In genomic region chr5:78504726-78505431, GRCh38 we compare ENCODE assay signal across 8 cellular contexts.
A peak's percentile ranks its signal among the peaks of the same experiment; 100 is the strongest.
DNase-seq lines count a peak whose midpoint lies in the region; ATAC-seq, FAIRE-seq and TF ChIP-seq lines count a peak whose summit lies in the region.

No MANE protein-coding gene starts in this region.

- H3K4me3 ChIP-seq in left lung = peak overlapping the region in 1 of 2 donors; percentile 71
- H3K4me3 ChIP-seq in thyroid gland (replicated peaks in 1 of 3) = no peak overlapping the region

- DNase-seq in C1 segment of cervical spinal cord (lab: John Stamatoyannopoulos, UW) (peak in 13 of 14 donors; percentile 9 to 86 (median 54)), NCI-H2029 (lab: John Stamatoyannopoulos, UW) (peak; percentile 85), cerebellar cortex (ENCODE audit: low spot score) (peak; percentile 59), left lung (peak in 1 of 2 donors; percentile 83), thyroid gland (peak; percentile 73 to 82), GM12891 (ENCODE audit: insufficient read length, low spot score) (no peak)
- DNase-seq in stimulated activated naive CD4-positive, alpha-beta T cell (lab: John Stamatoyannopoulos, UW) = no peak

- no peak for FAIRE-seq in GM12891 (lab: Jason Lieb, UNC)

- peak; percentile 83 for ATAC-seq in left lung
- no peak for ATAC-seq in HG02623 (IDR thresholded peaks at IDR 0.05; ENCODE audit: unreplicated experiment)

- H3K4me1 ChIP-seq in left lung (peaks cover 18 to 95% of the 10 kb centered on the region in 2 donors), thyroid gland (peaks cover 42 to 45% of the 10 kb centered on the region in 2 donors)

- intact Hi-C loops in left lung (cut with DNase I) = no loop called here
- intact Hi-C loops in thyroid gland (cut with DNase I) = no loop called here

- WGBS in thyroid gland, 2 donors = 25 to 41% methylated on average over 10 of the region's 10 CpGs

- TF ChIP-seq POLR2A in thyroid gland (IDR thresholded peaks at IDR 0.05) (no peak), GM12891 (IDR thresholded peaks at IDR 0.05; ENCODE audit: low read depth, low read length) (no peak)

- H3K36me3 ChIP-seq in left lung (peaks cover 0 to 24% of the 10 kb centered on the region in 2 donors), thyroid gland (no peaks in the 10 kb centered on the region)

- no peaks in the 10 kb centered on the region for H3K9me3 ChIP-seq in left lung
- H3K9me3 ChIP-seq in thyroid gland = no peaks in the 10 kb centered on the region

- H3K27me3 ChIP-seq in left lung = no peaks in the 10 kb centered on the region
- no peaks in the 10 kb centered on the region for H3K27me3 ChIP-seq in thyroid gland

- no peak for TF ChIP-seq CTCF in left lung (IDR thresholded peaks at IDR 0.05)
- TF ChIP-seq CTCF in thyroid gland (IDR thresholded peaks at IDR 0.05) = no peak

- H3K27ac ChIP-seq in left lung (peak overlapping the region; percentile 60 to 68), thyroid gland (peak overlapping the region; percentile 45 to 69 (median 64))

TF ChIP-seq in GM12891, 5 proteins besides CTCF, POLR2A, EP300 and RAD21:
- TF ChIP-seq POU2F2 (IDR thresholded peaks at IDR 0.05; ENCODE audit: low read depth, low read length) (no peak), POLR2AphosphoS5 (IDR thresholded peaks at IDR 0.05; ENCODE audit: low read depth, low read length) (no peak), SPI1 (IDR thresholded peaks at IDR 0.05; ENCODE audit: low read depth, low read length) (no peak), PAX5 (IDR thresholded peaks at IDR 0.05; ENCODE audit: insufficient read depth, low read length, severe bottlenecking) (no peak), TAF1 (IDR thresholded peaks at IDR 0.05; ENCODE audit: low read depth, low read length) (no peak)
TF ChIP-seq in GM12891: peak in this region for 0.

Comparison
In these comparisons a context has a peak if more than half of its experiments do, and no peak if none do; other contexts are left out.
1. DNase-seq: peak in C1 segment of cervical spinal cord (13 of 14), NCI-H2029 (single experiment), cerebellar cortex (single experiment) and thyroid gland (2 of 2); none in GM12891 (single experiment) and stimulated activated naive CD4-positive, alpha-beta T cell (0 of 6).